ENCODE assay signal across 18 cellular contexts in the genomic region with DNA sequence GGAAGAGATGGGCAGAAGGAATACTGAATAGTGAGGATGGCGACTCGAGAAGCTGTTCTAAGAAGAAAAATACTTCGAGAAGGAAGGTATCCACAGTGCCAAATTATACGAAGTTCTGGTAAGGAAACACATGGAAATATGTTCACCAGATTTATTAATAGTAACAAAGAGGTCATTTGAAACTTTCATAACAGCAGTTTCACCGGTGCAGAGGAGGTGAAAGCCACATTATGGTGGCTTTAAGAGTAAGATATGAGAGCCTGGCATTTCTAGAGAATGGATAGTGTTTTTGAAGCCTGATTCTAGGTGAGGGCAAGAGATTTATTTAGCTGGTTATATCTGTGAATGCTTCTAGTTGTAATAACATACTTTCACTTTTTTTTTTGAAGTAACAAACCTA. TPM values are rescaled to one million over a fixed set of nuclear protein-coding genes. Genes with fewer than 3 reads are reported as not detected.
DNase-seq lines count a peak whose midpoint lies in the region; ATAC-seq, FAIRE-seq and TF ChIP-seq lines count a peak whose summit lies in the region.
"Had no signal": no experiment of that assay in that cellular context is flagged by ENCODE, and none has a peak within 500 bp of the region (broad histone marks: within the 10 kb centered on the region; RNA-seq: fewer than 3 reads in every experiment).

No MANE protein-coding gene starts in this region.

- no peak overlapping the region for H3K4me3 ChIP-seq in vagina
- H3K4me3 ChIP-seq: right atrium auricular region, suprapubic skin had no signal

- H3K27ac ChIP-seq in vagina: no peak overlapping the region
- H3K27ac ChIP-seq: HL-60, right atrium auricular region, suprapubic skin had no signal

- intact Hi-C loops in activated CD8-positive, alpha-beta T cell treated with anti-CD3 and anti-CD28 coated beads for 36 hours (cut with micrococcal nuclease): no loop called here
- intact Hi-C loops in vagina (cut with DNase I): no loop called here

- H3K9me3 ChIP-seq in vagina: no peaks in the 10 kb centered on the region
- H3K9me3 ChIP-seq: suprapubic skin had no signal

- H3K4me1 Mint-ChIP-seq in activated CD8-positive, alpha-beta T cell treated with anti-CD3 and anti-CD28 coated beads for 36 hours (ENCODE audit: low read depth): peaks cover 27% of the 10 kb centered on the region
- H3K4me1 Mint-ChIP-seq: neural crest cell had no signal

- ATAC-seq in GM18498 (IDR thresholded peaks at IDR 0.05; ENCODE audit: unreplicated experiment) (peak; percentile 72), GM21381 (IDR thresholded peaks at IDR 0.05; ENCODE audit: unreplicated experiment) (peak; percentile 63), HG03066 (IDR thresholded peaks at IDR 0.05; ENCODE audit: low read depth, unreplicated experiment) (peak; percentile 53), GM19324 (IDR thresholded peaks at IDR 0.05; ENCODE audit: low FRiP score, unreplicated experiment) (no peak)
- peak; percentile 51 for ATAC-seq in activated CD8-positive, alpha-beta T cell treated with anti-CD3 and anti-CD28 coated beads for 36 hours

- no peaks in the 10 kb centered on the region for H3K27me3 ChIP-seq in vagina
- H3K27me3 ChIP-seq: right atrium auricular region, suprapubic skin had no signal

- no peaks in the 10 kb centered on the region for H3K36me3 ChIP-seq in vagina
- H3K36me3 ChIP-seq: right atrium auricular region, suprapubic skin had no signal

- H3K4me1 ChIP-seq in vagina: no peaks in the 10 kb centered on the region
- H3K4me1 ChIP-seq: right atrium auricular region, suprapubic skin had no signal

- TF ChIP-seq POLR2A in vagina (IDR thresholded peaks at IDR 0.05): no peak

- no peak overlapping the region for H3K4me3 Mint-ChIP-seq in activated CD8-positive, alpha-beta T cell treated with anti-CD3 and anti-CD28 coated beads for 36 hours
- H3K4me3 Mint-ChIP-seq: neural crest cell had no signal

- no peak for TF ChIP-seq CTCF in activated CD8-positive, alpha-beta T cell treated with anti-CD3 and anti-CD28 coated beads for 36 hours (IDR thresholded peaks at IDR 0.05)
- TF ChIP-seq CTCF in D721Med (IDR thresholded peaks at IDR 0.05; ENCODE audit: insufficient read depth, missing control alignments) (no peak), vagina (IDR thresholded peaks at IDR 0.05) (no peak)

- peak overlapping the region; percentile 51 for H3K27ac Mint-ChIP-seq in activated CD8-positive, alpha-beta T cell treated with anti-CD3 and anti-CD28 coated beads for 36 hours

- no peaks in the 10 kb centered on the region for H3K27me3 Mint-ChIP-seq in activated CD8-positive, alpha-beta T cell treated with anti-CD3 and anti-CD28 coated beads for 36 hours

- CTCF ChIA-PET in activated CD8-positive, alpha-beta T cell treated with anti-CD3 and anti-CD28 coated beads for 36 hours (lab: Charles Lee): interaction anchor here (1.1 kb wide), 1 partner anchor 22 kb away, joined by 3 read pairs; no protein-coding TSS in a partner anchor

- peaks cover 15% of the 10 kb centered on the region for H3K36me3 Mint-ChIP-seq in activated CD8-positive, alpha-beta T cell treated with anti-CD3 and anti-CD28 coated beads for 36 hours (ENCODE audit: low read depth)

- H3K9me3 Mint-ChIP-seq in activated CD8-positive, alpha-beta T cell treated with anti-CD3 and anti-CD28 coated beads for 36 hours: peaks cover 10% of the 10 kb centered on the region

- POLR2A ChIA-PET in activated CD8-positive, alpha-beta T cell treated with anti-CD3 and anti-CD28 coated beads for 36 hours (lab: Charles Lee): no interaction called here

- DNase-seq in activated CD8-positive, alpha-beta T cell treated with anti-CD3 and anti-CD28 coated beads for 36 hours: no peak
- DNase-seq in D721Med (ENCODE audit: insufficient read length, low spot score) (no peak), DMS 273 (lab: John Stamatoyannopoulos, UW; ENCODE audit: unreplicated experiment) (no peak), vagina (ENCODE audit: extremely low spot score in 2 of 2) (no peak)
- DNase-seq: activated CD4-positive, CD25-positive, alpha-beta regulatory T cell treated with anti-CD3 and anti-CD28 coated beads, Interleukin-2, amount 50 U/mL, for 72 hours; activated naive CD4-positive, alpha-beta T cell treated with anti-CD3 and anti-CD28 coated beads, Interleukin-2, amount 50 U/mL, for 16 hours; NCI-H1417 treated with DMSO at 0.1 percent for 48 hours; Right ventricle myocardium superior; stimulated activated CD4-positive, alpha-beta T cell treated with anti-CD3 and anti-CD28 coated beads, Interleukin-2, amount 100 ng/mL, for 24 hours had no signal

- no peak for FAIRE-seq in D721Med (lab: Jason Lieb, UNC)
- FAIRE-seq: keratinocyte had no signal

RNA-seq across cellular contexts. Expression of gene DPYD, which starts 56.2 kb away (rescaled TPM):
- 10 to 100 TPM; 10.7 to 10.8 TPM for total RNA-seq in activated CD8-positive, alpha-beta T cell treated with anti-CD3 and anti-CD28 coated beads for 36 hours
- total RNA-seq in vagina: 45.7 TPM
